In the genomic region with DNA sequence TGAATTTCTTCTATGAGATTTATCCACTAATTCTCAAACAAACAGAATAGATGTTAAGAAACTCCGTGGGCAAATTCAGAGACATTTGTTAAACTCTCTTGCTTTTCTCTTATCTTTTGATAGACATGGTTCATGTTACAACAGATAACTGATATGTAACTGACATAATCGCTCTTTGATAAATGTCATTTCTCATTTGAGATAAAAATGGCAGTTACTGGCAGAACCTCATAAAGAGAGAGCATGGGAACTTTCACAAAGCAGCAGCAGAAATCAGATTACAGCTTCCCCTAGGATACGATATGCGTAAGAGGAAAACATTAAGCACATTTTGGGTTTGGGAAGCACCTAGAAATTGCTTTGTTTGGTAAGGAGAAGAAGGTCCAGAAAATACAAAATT, we compare ENCODE assay signal across 23 cellular contexts.
DNase-seq lines count a peak whose midpoint lies in the region; ATAC-seq, FAIRE-seq and TF ChIP-seq lines count a peak whose summit lies in the region.
"Had no signal": no experiment of that assay in that cellular context is flagged by ENCODE, and none has a peak within 500 bp of the region (broad histone marks: within the 10 kb centered on the region; RNA-seq: fewer than 3 reads in every experiment).

No MANE protein-coding gene starts in this region.

- FAIRE-seq in keratinocyte (lab: Jason Lieb, UNC) = peak; percentile 36
- FAIRE-seq: A549, D721Med, G401.6, GM12878, GM12892, GM19239 had no signal

- BruUV-seq in mammary epithelial cell (replicated peaks; lab: Mats Ljungman, UMichigan) = no TSS peak

- H3K9ac ChIP-seq in mammary epithelial cell (ENCODE audit: insufficient read depth, low read length) (no peak overlapping the region), keratinocyte (ENCODE audit: control insufficient read depth, extremely low read depth, insufficient read depth, low read length) (no peak overlapping the region)
- H3K9ac ChIP-seq: BLaER1 treated with 17β-estradiol and CSF1 and Interleukin-3, amounts not matched to agents 10 nM and 100 nM had no signal

- H3K4me2 ChIP-seq in mammary epithelial cell (ENCODE audit: insufficient read depth, low read depth, low read length) = no peak overlapping the region
- no peak overlapping the region for H3K4me2 ChIP-seq in keratinocyte (ENCODE audit: control insufficient read depth, extremely low read depth, insufficient read depth, low read depth, low read length)
- H3K4me2 ChIP-seq: A549; BLaER1 treated with 17β-estradiol and CSF1 and Interleukin-3, amounts not matched to agents 10 nM and 100 nM had no signal

- dilution Hi-C loops in mammary epithelial cell (cut with HindIII; ENCODE audit: low sequenced_read_pairs) (no loop called here), keratinocyte (cut with MboI; ENCODE audit: extremely low pct_ligation_motif_present, low sequenced_read_pairs) (no loop called here)

- H3K4me1 ChIP-seq in mammary epithelial cell (ENCODE audit: insufficient read depth, low read length) (no peaks in the 10 kb centered on the region), breast epithelium (no peaks in the 10 kb centered on the region), keratinocyte (ENCODE audit: control insufficient read depth, extremely low read depth, insufficient read depth, low read length) (no peaks in the 10 kb centered on the region), vagina (no peaks in the 10 kb centered on the region)
- H3K4me1 ChIP-seq: A549; BLaER1 treated with 17β-estradiol and CSF1 and Interleukin-3, amounts not matched to agents 10 nM and 100 nM; Caco-2 had no signal

- no peak for ATAC-seq in SK-N-SH treated with all-trans-retinoic acid at 6 μM for 48 hours
- no peak for ATAC-seq in GM18498 (IDR thresholded peaks at IDR 0.05; ENCODE audit: unreplicated experiment)
- ATAC-seq: A549; CD8-positive, alpha-beta T cell had no signal

- H3K9me3 ChIP-seq in mammary epithelial cell (replicated peaks; ENCODE audit: insufficient read depth, low read length) (no peaks in the 10 kb centered on the region), breast epithelium (no peaks in the 10 kb centered on the region), keratinocyte (ENCODE audit: control insufficient read depth, low read depth, low read length) (no peaks in the 10 kb centered on the region), vagina (no peaks in the 10 kb centered on the region)
- H3K9me3 ChIP-seq: A549; BLaER1 treated with 17β-estradiol and CSF1 and Interleukin-3, amounts not matched to agents 10 nM and 100 nM; Caco-2 had no signal

- no peak overlapping the region for H3K4me3 ChIP-seq in mammary epithelial cell (replicated peaks in 1 of 3; ENCODE audit: insufficient read depth in 1 of 3, low read depth in 2 of 3, low read length in 3 of 3)
- H3K4me3 ChIP-seq in breast epithelium = no peak overlapping the region
- H3K4me3 ChIP-seq in keratinocyte (ENCODE audit: control insufficient read depth in 2 of 3, extremely low read depth in 1 of 3, insufficient read depth in 2 of 3, low read depth in 1 of 3, low read length in 3 of 3) = no peak overlapping the region
- H3K4me3 ChIP-seq in vagina = no peak overlapping the region
- H3K4me3 ChIP-seq: A549; BLaER1 treated with 17β-estradiol and CSF1 and Interleukin-3, amounts not matched to agents 10 nM and 100 nM; GM12878 had no signal

- no peaks in the 10 kb centered on the region for H3K9me1 ChIP-seq in keratinocyte (ENCODE audit: control insufficient read depth, extremely low read depth, insufficient read depth, low read length)

- H4K20me1 ChIP-seq in mammary epithelial cell (ENCODE audit: insufficient read depth, low read length) (no peaks in the 10 kb centered on the region), keratinocyte (ENCODE audit: control insufficient read depth, extremely low read depth, insufficient read depth, low read length) (no peaks in the 10 kb centered on the region)
- H4K20me1 ChIP-seq: BLaER1 treated with 17β-estradiol and CSF1 and Interleukin-3, amounts not matched to agents 10 nM and 100 nM had no signal

- TF ChIP-seq POLR2A in breast epithelium (IDR thresholded peaks at IDR 0.05) (no peak), vagina (IDR thresholded peaks at IDR 0.05) (no peak)

- DNase-seq in mammary epithelial cell (no peak), breast epithelium (ENCODE audit: low spot score in 2 of 2) (no peak), keratinocyte (ENCODE audit: low read depth, low spot score) (no peak), GM03348 (ENCODE audit: low spot score) (no peak), vagina (ENCODE audit: extremely low spot score in 2 of 2) (no peak)
- DNase-seq: AML-193; Caco-2; Calu3; CD4-positive, alpha-beta T cell; CD8-positive, alpha-beta T cell; DMS79 treated with DMSO at 0.1 percent for 48 hours; GF-D8 had no signal

- intact Hi-C loops in mammary epithelial cell (cut with micrococcal nuclease) = no loop called here
- intact Hi-C loops in breast epithelium (cut with DNase I; ENCODE audit: low total_unique reads) = no loop called here
- intact Hi-C loops in vagina (cut with DNase I) = no loop called here

- H3K27ac ChIP-seq in mammary epithelial cell (ENCODE audit: insufficient read depth, low read depth, low read length) (no peak overlapping the region), breast epithelium (no peak overlapping the region), keratinocyte (ENCODE audit: control insufficient read depth, insufficient read depth, low read length) (no peak overlapping the region), vagina (no peak overlapping the region)
- H3K27ac ChIP-seq: 22Rv1; A549; BLaER1 treated with 17β-estradiol and CSF1 and Interleukin-3, amounts not matched to agents 10 nM and 100 nM; C4-2B had no signal

- no peaks in the 10 kb centered on the region for H3K27me3 ChIP-seq in mammary epithelial cell (ENCODE audit: insufficient read depth, low read length)
- H3K27me3 ChIP-seq in breast epithelium = no peaks in the 10 kb centered on the region
- no peaks in the 10 kb centered on the region for H3K27me3 ChIP-seq in keratinocyte (ENCODE audit: control insufficient read depth, extremely low read depth, insufficient read depth, low read length)
- H3K27me3 ChIP-seq in vagina = no peaks in the 10 kb centered on the region
- H3K27me3 ChIP-seq: BLaER1 treated with 17β-estradiol and CSF1 and Interleukin-3, amounts not matched to agents 10 nM and 100 nM had no signal

- in situ Hi-C loops in mammary epithelial cell (cut with MboI; ENCODE audit: low sequenced_read_pairs in 2 of 2) = no loop called here

- H3K79me2 ChIP-seq in mammary epithelial cell (ENCODE audit: insufficient read depth, low read length) = no peaks in the 10 kb centered on the region
- no peaks in the 10 kb centered on the region for H3K79me2 ChIP-seq in keratinocyte (ENCODE audit: control insufficient read depth, insufficient read depth, low read length)

- H3K36me3 ChIP-seq in mammary epithelial cell (ENCODE audit: insufficient read depth, low read length) (no peaks in the 10 kb centered on the region), breast epithelium (no peaks in the 10 kb centered on the region), keratinocyte (ENCODE audit: control insufficient read depth in 2 of 2, extremely low read depth in 1 of 2, insufficient read depth in 2 of 2, low read length in 2 of 2) (no peaks in the 10 kb centered on the region), vagina (no peaks in the 10 kb centered on the region)
- H3K36me3 ChIP-seq: BLaER1 treated with 17β-estradiol and CSF1 and Interleukin-3, amounts not matched to agents 10 nM and 100 nM had no signal

- CTCF ChIA-PET in mammary epithelial cell (lab: Charles Lee; ENCODE audit: low non-redundant PET) = interaction anchor here (0.9 kb wide), 1 partner anchor 41 kb away, joined by 25 read pairs; no protein-coding TSS in a partner anchor

- 0% methylated on average over 4 of the region's 4 CpGs for WGBS in mammary epithelial cell (ENCODE audit: low coverage, missing lambda C conversion rate)

- TF ChIP-seq CTCF in mammary epithelial cell (conservative IDR thresholded peaks at IDR 0.05 in 1 of 2, IDR thresholded peaks at IDR 0.05 in 1 of 2; ENCODE audit: extremely low read depth in 1 of 2, insufficient read depth in 1 of 2, low read depth in 1 of 2, low read length in 2 of 2) (no peak), breast epithelium (IDR thresholded peaks at IDR 0.05) (no peak), keratinocyte (optimal IDR thresholded peaks at IDR 0.05 in 1 of 3, IDR thresholded peaks at IDR 0.05 in 1 of 3, conservative IDR thresholded peaks at IDR 0.05 in 1 of 3; ENCODE audit: extremely low read depth in 1 of 3, insufficient read depth in 2 of 3, low read length in 3 of 3) (no peak), vagina (IDR thresholded peaks at IDR 0.05) (no peak)

- H2AFZ ChIP-seq in mammary epithelial cell (ENCODE audit: low read depth, low read length) (peak overlapping the region; percentile 2), keratinocyte (ENCODE audit: control insufficient read depth, low read length) (no peak overlapping the region)

TF ChIP-seq in SK-N-SH treated with all-trans-retinoic acid at 6 μM for 48 hours, 23 proteins besides CTCF, POLR2A, EP300 and RAD21 (continues in another document):
- TF ChIP-seq, protein P1, sequence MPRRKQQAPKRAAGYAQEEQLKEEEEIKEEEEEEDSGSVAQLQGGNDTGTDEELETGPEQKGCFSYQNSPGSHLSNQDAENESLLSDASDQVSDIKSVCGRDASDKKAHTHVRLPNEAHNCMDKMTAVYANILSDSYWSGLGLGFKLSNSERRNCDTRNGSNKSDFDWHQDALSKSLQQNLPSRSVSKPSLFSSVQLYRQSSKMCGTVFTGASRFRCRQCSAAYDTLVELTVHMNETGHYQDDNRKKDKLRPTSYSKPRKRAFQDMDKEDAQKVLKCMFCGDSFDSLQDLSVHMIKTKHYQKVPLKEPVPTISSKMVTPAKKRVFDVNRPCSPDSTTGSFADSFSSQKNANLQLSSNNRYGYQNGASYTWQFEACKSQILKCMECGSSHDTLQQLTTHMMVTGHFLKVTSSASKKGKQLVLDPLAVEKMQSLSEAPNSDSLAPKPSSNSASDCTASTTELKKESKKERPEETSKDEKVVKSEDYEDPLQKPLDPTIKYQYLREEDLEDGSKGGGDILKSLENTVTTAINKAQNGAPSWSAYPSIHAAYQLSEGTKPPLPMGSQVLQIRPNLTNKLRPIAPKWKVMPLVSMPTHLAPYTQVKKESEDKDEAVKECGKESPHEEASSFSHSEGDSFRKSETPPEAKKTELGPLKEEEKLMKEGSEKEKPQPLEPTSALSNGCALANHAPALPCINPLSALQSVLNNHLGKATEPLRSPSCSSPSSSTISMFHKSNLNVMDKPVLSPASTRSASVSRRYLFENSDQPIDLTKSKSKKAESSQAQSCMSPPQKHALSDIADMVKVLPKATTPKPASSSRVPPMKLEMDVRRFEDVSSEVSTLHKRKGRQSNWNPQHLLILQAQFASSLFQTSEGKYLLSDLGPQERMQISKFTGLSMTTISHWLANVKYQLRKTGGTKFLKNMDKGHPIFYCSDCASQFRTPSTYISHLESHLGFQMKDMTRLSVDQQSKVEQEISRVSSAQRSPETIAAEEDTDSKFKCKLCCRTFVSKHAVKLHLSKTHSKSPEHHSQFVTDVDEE (CRISPR knock-in tag; IDR thresholded peaks at IDR 0.05) = peak; percentile 80
